In the genomic region with DNA sequence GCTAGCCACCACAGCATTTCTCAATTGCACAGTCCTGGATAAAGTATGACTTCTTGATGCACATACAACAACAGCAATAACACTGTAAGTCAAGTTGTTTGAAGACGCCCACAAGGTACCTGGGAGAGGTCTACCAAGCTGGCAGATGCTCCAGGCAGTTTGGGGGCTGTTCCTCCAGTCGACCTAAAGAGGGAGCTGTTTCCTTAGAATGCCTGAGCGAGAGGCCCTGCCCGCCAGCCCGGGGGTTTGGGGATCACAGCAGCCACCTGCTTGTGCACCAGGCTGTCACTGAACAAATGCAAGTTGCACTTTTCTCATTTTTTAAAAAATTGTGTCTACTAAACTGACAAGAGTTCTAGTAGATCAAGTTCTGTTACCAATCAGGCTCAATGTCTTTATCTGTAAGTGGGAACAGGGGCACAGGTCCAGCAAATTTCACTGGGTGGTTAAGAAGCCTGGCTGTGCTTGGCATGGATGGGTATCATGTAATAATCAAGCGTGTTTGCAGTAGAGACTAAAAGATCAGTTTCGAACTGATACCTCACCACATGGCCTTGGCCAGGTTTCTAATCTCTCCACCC, we compare ENCODE assay signal across 8 cellular contexts.
DNase-seq lines count a peak whose midpoint lies in the region; ATAC-seq and TF ChIP-seq lines count a peak whose summit lies in the region.

No MANE protein-coding gene starts in this region.

- DNase-seq in H9 (peak; percentile 84), MM.1S (peak; percentile 74), caudate nucleus (lab: John Stamatoyannopoulos, UW) (peak in 40 of 61 donors; percentile 5 to 73 (median 26)), left lung (peak; percentile 53 to 89), NCI-H2227 (lab: John Stamatoyannopoulos, UW; ENCODE audit: unreplicated experiment) (no peak)
- DNase-seq in activated CD4-positive, CD25-positive, alpha-beta regulatory T cell (lab: John Stamatoyannopoulos, UW), result peak; percentile 16 to 47 (median 23)
- peak; percentile 62 for DNase-seq in stimulated activated CD8-positive, alpha-beta memory T cell treated with anti-CD3 and anti-CD28 coated beads, Interleukin-12 subunit alpha, Interleukin-12 subunit beta, amount 100 ng/mL, for 4 hours (ENCODE audit: low read depth)

- 0 out of 4 replicates have a peak, but pooled peaks cover 2% of the 10 kb centered on the region in 2 experiments for H3K4me1 Mint-ChIP-seq in H9

- H2AFZ ChIP-seq in H9 (ENCODE audit: low read length) (no peak overlapping the region), MM.1S (ENCODE audit: low read length) (no peak overlapping the region)

- H3T11ph ChIP-seq in H9 (ENCODE audit: low read length), result no peak overlapping the region

- no peak overlapping the region for H3K27ac ChIP-seq in H9 (ENCODE audit: insufficient read length, low read depth, low read length)
- H3K27ac ChIP-seq in MM.1S (ENCODE audit: low read length), result no peak overlapping the region
- no peak overlapping the region for H3K27ac ChIP-seq in caudate nucleus (ENCODE audit: low read depth, low read length)
- H3K27ac ChIP-seq in left lung, result no peak overlapping the region

- H3K56ac ChIP-seq in H9 (ENCODE audit: insufficient read length, low read depth, low read length), result no peak overlapping the region

- H3K4me1 ChIP-seq in H9 (ENCODE audit: insufficient read depth, low read length), result no peaks in the 10 kb centered on the region
- H3K4me1 ChIP-seq in MM.1S (ENCODE audit: low read length), result peaks cover 12% of the 10 kb centered on the region
- H3K4me1 ChIP-seq in left lung, result peaks cover 0 to 7% of the 10 kb centered on the region in 2 donors

- no peak overlapping the region for H2AK5ac ChIP-seq in H9 (ENCODE audit: insufficient read length, low read length)

- H2BK5ac ChIP-seq in H9 (ENCODE audit: insufficient read length, low read length), result no peak overlapping the region

- no peak overlapping the region for H3K18ac ChIP-seq in H9 (ENCODE audit: insufficient read length, low read depth, low read length)

- no peak overlapping the region for H2BK120ac ChIP-seq in H9 (ENCODE audit: low read depth, low read length, poor library complexity, severe bottlenecking)

- intact Hi-C loops in left lung (cut with DNase I), result no loop called here

- H3K79me2 ChIP-seq in H9 (ENCODE audit: insufficient read depth, low read length), result no peaks in the 10 kb centered on the region
- no peaks in the 10 kb centered on the region for H3K79me2 ChIP-seq in MM.1S (ENCODE audit: low read length)

- no CpG with 5 or more reads among the region's 7 CpGs for WGBS in H9 (ENCODE audit: extremely low coverage, insufficient read length, low lambda C conversion rate)

- H3K9me3 Mint-ChIP-seq in H9, result peaks cover 0 to 5% of the 10 kb centered on the region in 2 experiments; a peak in 2 of 5 replicates

- no peak overlapping the region for H4K5ac ChIP-seq in H9 (ENCODE audit: insufficient read length, low read depth, low read length)

- H3K4me2 ChIP-seq in H9 (ENCODE audit: insufficient read depth, insufficient read length, low read length) (no peak overlapping the region), MM.1S (ENCODE audit: low read depth, low read length) (no peak overlapping the region)

- H3K23ac ChIP-seq in H9 (ENCODE audit: insufficient read length, low read depth, low read length), result no peak overlapping the region

- H2BK12ac ChIP-seq in H9 (ENCODE audit: insufficient read length, low read depth, low read length), result no peak overlapping the region

- no peaks in the 10 kb centered on the region for H3K79me1 ChIP-seq in H9 (ENCODE audit: insufficient read depth, low read depth, low read length, poor library complexity, severe bottlenecking)

- no peaks in the 10 kb centered on the region for H3F3A ChIP-seq in MM.1S (ENCODE audit: insufficient read depth, low read length)

- H3K9ac ChIP-seq in H9 (ENCODE audit: extremely low read depth, insufficient read length, low read length) (no peak overlapping the region), MM.1S (ENCODE audit: low read length) (no peak overlapping the region)

- H3K27me3 ChIP-seq in H9 (ENCODE audit: insufficient read depth, low read length) (no peaks in the 10 kb centered on the region), MM.1S (replicated peaks; ENCODE audit: insufficient read depth, low read length) (no peaks in the 10 kb centered on the region), left lung (no peaks in the 10 kb centered on the region)

- H3K27ac Mint-ChIP-seq in H9, result no peak overlapping the region; a peak in 1 of 7 replicates

- H3K4me3 ChIP-seq in MM.1S (ENCODE audit: low read length) (no peak overlapping the region), left lung (no peak overlapping the region)

- no peak overlapping the region for H4K8ac ChIP-seq in H9 (replicated peaks; ENCODE audit: insufficient read length, low read depth, low read length)

- H3K14ac ChIP-seq in H9 (ENCODE audit: insufficient read depth, low read length), result no peak overlapping the region

- TF ChIP-seq CTCF in GM12872 (IDR thresholded peaks at IDR 0.05; ENCODE audit: insufficient read depth, low read depth, low read length) (peak; percentile 96), H9 (conservative IDR thresholded peaks at IDR 0.05) (peak; percentile 94), MM.1S (IDR thresholded peaks at IDR 0.05; ENCODE audit: low read length) (peak; percentile 97), left lung (IDR thresholded peaks at IDR 0.05) (peak; percentile 67 to 83)

- no peaks in the 10 kb centered on the region for H3K23me2 ChIP-seq in H9 (ENCODE audit: insufficient read length, low read depth, low read length, poor library complexity, severe bottlenecking)

- H4K20me1 ChIP-seq in H9 (ENCODE audit: control insufficient read depth, insufficient read depth, insufficient read length) (no peaks in the 10 kb centered on the region), MM.1S (ENCODE audit: insufficient read depth, low read length) (no peaks in the 10 kb centered on the region)

- H3K9me3 ChIP-seq in H9 (ENCODE audit: control insufficient read depth, low read depth, low read length) (no peaks in the 10 kb centered on the region), MM.1S (replicated peaks; ENCODE audit: insufficient read depth, low read length) (no peaks in the 10 kb centered on the region), left lung (no peaks in the 10 kb centered on the region)

- H3K36me3 ChIP-seq in MM.1S (replicated peaks; ENCODE audit: insufficient read depth, low read length) (no peaks in the 10 kb centered on the region), left lung (no peaks in the 10 kb centered on the region)

- no peak overlapping the region for H3K4me3 Mint-ChIP-seq in H9

- H2BK15ac ChIP-seq in H9 (ENCODE audit: low read depth, low read length), result no peak overlapping the region

- no peak overlapping the region for H4K91ac ChIP-seq in H9 (ENCODE audit: insufficient read length, low read depth, low read length)

- no peak overlapping the region for H2BK20ac ChIP-seq in H9 (ENCODE audit: low read depth, low read length, poor library complexity, severe bottlenecking)

- no peaks in the 10 kb centered on the region; a peak in 1 of 7 replicates for H3K36me3 Mint-ChIP-seq in H9 (ENCODE audit: insufficient read depth in 1 of 3, low read depth in 3 of 3)

- H3K27me3 Mint-ChIP-seq in H9 (ENCODE audit: low read depth), result peaks cover 18% of the 10 kb centered on the region

- peak; percentile 87 for ATAC-seq in left lung

- no peak overlapping the region for H3K4ac ChIP-seq in H9 (ENCODE audit: low read depth, low read length)

- no peaks in the 10 kb centered on the region for H3K9me2 ChIP-seq in MM.1S (replicated peaks; ENCODE audit: insufficient read depth, low read length)
